ENCODE assay signal across 8 cellular contexts in the genomic region with DNA sequence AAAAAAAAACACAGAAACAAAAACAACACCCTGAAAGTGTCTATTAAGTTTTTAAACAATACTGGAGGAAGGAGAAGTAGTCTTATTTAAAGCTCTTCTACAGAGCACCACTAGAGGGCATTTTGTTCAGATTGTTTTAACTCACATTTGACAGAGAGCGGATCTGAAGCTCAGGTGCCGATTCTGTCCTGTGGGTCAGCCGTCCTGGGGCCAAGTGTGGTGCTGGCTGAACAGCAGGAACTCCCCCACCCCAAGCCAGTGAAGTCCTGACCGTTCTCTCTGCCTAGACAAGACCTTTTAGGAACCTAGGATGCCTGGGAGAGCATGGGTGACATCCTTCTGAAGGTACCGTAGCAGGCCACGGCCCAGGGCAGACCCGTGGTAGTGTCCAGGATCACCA. TPM values are rescaled to one million over a fixed set of nuclear protein-coding genes. Genes with fewer than 3 reads are reported as not detected.
DNase-seq lines count a peak whose midpoint lies in the region; ATAC-seq, FAIRE-seq and TF ChIP-seq lines count a peak whose summit lies in the region.

No MANE protein-coding gene starts in this region.

- H3K27ac ChIP-seq in A549 (no peak overlapping the region), tibial nerve (no peak overlapping the region), uterus (no peak overlapping the region)

- TF ChIP-seq CTCF in A549 (IDR thresholded peaks at IDR 0.05), result peak; percentile 57
- TF ChIP-seq CTCF in tibial nerve (IDR thresholded peaks at IDR 0.05), result peak in 4 of 5 experiments; percentile 12 to 55 (median 40)
- peak in 1 of 4 experiments; percentile 35 for TF ChIP-seq CTCF in uterus (IDR thresholded peaks at IDR 0.05)

- no peak for FAIRE-seq in A549 (lab: Jason Lieb, UNC)

- H3K4me3 Mint-ChIP-seq in activated T-helper 17 cell treated with anti-CD3 and anti-CD28 coated beads, Interleukin-2, amount 50 U/mL, for 72 hours, result no peak overlapping the region
- H3K4me3 Mint-ChIP-seq in immature natural killer cell, result no peak overlapping the region

- POLR2A ChIA-PET in A549 (lab: Yijun Ruan, JAX), result interaction anchor here (0.7 to 1.5 kb wide), 2 partner anchors 25 to 423 kb away, joined by 3 to 4 read pairs; no protein-coding TSS in a partner anchor

- peak; percentile 60 to 72 for DNase-seq in A549 (ENCODE audit: low read depth in 1 of 2, low spot score in 1 of 2)
- peak; percentile 73 for DNase-seq in ELR (ENCODE audit: low read depth)
- peak; percentile 42 for DNase-seq in NCI-H2029 treated with DMSO at 0.1 percent for 48 hours (lab: John Stamatoyannopoulos, UW)
- peak in 2 of 3 donors; percentile 14 to 31 for DNase-seq in immature natural killer cell
- no peak for DNase-seq in tibial nerve (ENCODE audit: low spot score in 2 of 2)
- DNase-seq in uterus, result no peak

- H3K36me3 ChIP-seq in tibial nerve (peaks cover 0 to 64% (median 30%) of the 10 kb centered on the region in 3 donors), uterus (no peaks in the 10 kb centered on the region)

- TF ChIP-seq EP300 in A549 (IDR thresholded peaks at IDR 0.05) (no peak), tibial nerve (IDR thresholded peaks at IDR 0.05) (no peak)

- peaks cover 5% of the 10 kb centered on the region for H3K9me3 Mint-ChIP-seq in activated T-helper 17 cell treated with anti-CD3 and anti-CD28 coated beads, Interleukin-2, amount 50 U/mL, for 72 hours
- peaks cover 0 to 7% (median 4%) of the 10 kb centered on the region in 6 donors for H3K9me3 Mint-ChIP-seq in immature natural killer cell

- H3K27ac Mint-ChIP-seq in activated T-helper 17 cell treated with anti-CD3 and anti-CD28 coated beads, Interleukin-2, amount 50 U/mL, for 72 hours, result peak overlapping the region; percentile 52
- H3K27ac Mint-ChIP-seq in immature natural killer cell, result peak overlapping the region in 1 of 6 donors; percentile 53

- ATAC-seq in A549, result peak in 1 of 2 experiments; percentile 60; a peak in 3 of 6 replicates
- no peak for ATAC-seq in activated T-helper 17 cell treated with anti-CD3 and anti-CD28 coated beads, Interleukin-2, amount 50 U/mL, for 72 hours (replicated peaks)
- no peak for ATAC-seq in esophagus mucosa

- H3K4me2 ChIP-seq in A549, result no peak overlapping the region

- 52% methylated on average over 7 of the region's 7 CpGs for WGBS in A549 (ENCODE audit: missing lambda C conversion rate)
- WGBS in tibial nerve, 2 donors, result 51 to 61% methylated on average over 7 of the region's 7 CpGs

- H3K36me3 Mint-ChIP-seq in activated T-helper 17 cell treated with anti-CD3 and anti-CD28 coated beads, Interleukin-2, amount 50 U/mL, for 72 hours (ENCODE audit: low read depth), result peaks cover 86% of the 10 kb centered on the region
- peaks cover 37 to 48% (median 43%) of the 10 kb centered on the region in 3 donors for H3K36me3 Mint-ChIP-seq in immature natural killer cell

- H3K27me3 Mint-ChIP-seq in activated T-helper 17 cell treated with anti-CD3 and anti-CD28 coated beads, Interleukin-2, amount 50 U/mL, for 72 hours, result no peaks in the 10 kb centered on the region
- H3K27me3 Mint-ChIP-seq in immature natural killer cell (ENCODE audit: low read depth in 3 of 3), result peaks cover 0 to 7% (median 4%) of the 10 kb centered on the region in 3 donors

- intact Hi-C loops in uterus (cut with DNase I; ENCODE audit: low total_unique reads), result no loop called here

- TF ChIP-seq POLR2A in A549 (IDR thresholded peaks at IDR 0.05; ENCODE audit: low read length) (no peak), tibial nerve (IDR thresholded peaks at IDR 0.05) (no peak), uterus (IDR thresholded peaks at IDR 0.05) (no peak)

- H3K9me3 ChIP-seq in A549 (0 out of 3 replicates have a peak, but pooled peaks cover 7% of the 10 kb centered on the region), tibial nerve (peaks cover 0 to 11% (median 3%) of the 10 kb centered on the region in 4 donors), uterus (peaks cover 0 to 6% of the 10 kb centered on the region in 2 donors)

- H3K4me1 ChIP-seq in A549 (peaks cover 13% of the 10 kb centered on the region), tibial nerve (peaks cover 0 to 29% (median 16%) of the 10 kb centered on the region in 4 donors), uterus (peaks cover 0 to 16% of the 10 kb centered on the region in 2 donors)

- TF ChIP-seq RAD21 in A549 (conservative IDR thresholded peaks at IDR 0.05 in 1 of 2, IDR thresholded peaks at IDR 0.05 in 1 of 2), result peak; percentile 18 to 50; a peak in 2 of 5 replicates

- peaks cover 35% of the 10 kb centered on the region for H3K4me1 Mint-ChIP-seq in activated T-helper 17 cell treated with anti-CD3 and anti-CD28 coated beads, Interleukin-2, amount 50 U/mL, for 72 hours
- peaks cover 38 to 61% of the 10 kb centered on the region in 2 donors for H3K4me1 Mint-ChIP-seq in immature natural killer cell

- H3K4me3 ChIP-seq in A549, result no peak overlapping the region
- no peak overlapping the region for H3K4me3 ChIP-seq in tibial nerve
- no peak overlapping the region for H3K4me3 ChIP-seq in uterus

- CTCF ChIA-PET in A549 (lab: Yijun Ruan, JAX), result interaction anchor here (0.6 to 5.4 kb wide), 36 partner anchors 10 to 721 kb away, joined by 3 to 43 read pairs (median 4); a partner anchor contains a TSS

- H3K27me3 ChIP-seq in tibial nerve, result no peaks in the 10 kb centered on the region
- H3K27me3 ChIP-seq in uterus, result no peaks in the 10 kb centered on the region

TF ChIP-seq in A549, 52 proteins besides CTCF, POLR2A, EP300 and RAD21:
- TF ChIP-seq SMC3 (IDR thresholded peaks at IDR 0.05) (peak; percentile 37), HOXA7 (CRISPR knock-in tag; IDR thresholded peaks at IDR 0.05) (no peak)

RNA-seq across cellular contexts. Expression of a gene that starts 3.9 kb away (rescaled TPM):
- polyA plus RNA-seq in A549 (2011; rRNA removed), result 20.0 and 25.1 TPM in 2 replicates
- 18.4 and 20.4 TPM in 2 replicates for polyA plus RNA-seq in A549 (2012; cell fraction: cytosol; rRNA removed)
- 53.4 and 60.7 TPM in 2 replicates for polyA plus RNA-seq in A549 (2012; cell fraction: nucleus; rRNA removed)
- polyA plus RNA-seq in A549 (2017; fragmentation: RNase III; extraction: RNeasy Plus Mini Kit Qiagen cat#74134 plus additional on column Dnase treatment), result 33.6 to 36.2 TPM (median 34.0 TPM) in 3 replicates
- polyA minus RNA-seq in A549 (2011; rRNA and poly(A)+ RNA removed), result 23.6 and 25.2 TPM in 2 replicates
- total RNA-seq in activated T-helper 17 cell treated with anti-CD3 and anti-CD28 coated beads, Interleukin-2, amount 50 U/mL, for 72 hours, result 10 to 100 TPM; 78.3 to 93.6 TPM
- polyA plus RNA-seq in immature natural killer cell, result 10 to 100 TPM; 22.6 to 43.9 (median 34.0) TPM
- total RNA-seq in tibial nerve, result 10 to 100 TPM; 53.5 to 98.4 (median 58.8) TPM
- total RNA-seq in esophagus mucosa, result 37.4 TPM
- 10 to 100 TPM; 30.6 to 64.4 (median 50.2) TPM for total RNA-seq in uterus

Comparison
In these comparisons a context has a peak if more than half of its experiments do, and no peak if none do; other contexts are left out.
1. DNase-seq: peak in A549 (2 of 2), ELR (single experiment), NCI-H2029 treated with DMSO at 0.1 percent for 48 hours (single experiment) and immature natural killer cell (2 of 3); none in tibial nerve (0 of 2) and uterus (0 of 2).